1 cellular context compared by ENCODE assay signal in the genomic region with DNA sequence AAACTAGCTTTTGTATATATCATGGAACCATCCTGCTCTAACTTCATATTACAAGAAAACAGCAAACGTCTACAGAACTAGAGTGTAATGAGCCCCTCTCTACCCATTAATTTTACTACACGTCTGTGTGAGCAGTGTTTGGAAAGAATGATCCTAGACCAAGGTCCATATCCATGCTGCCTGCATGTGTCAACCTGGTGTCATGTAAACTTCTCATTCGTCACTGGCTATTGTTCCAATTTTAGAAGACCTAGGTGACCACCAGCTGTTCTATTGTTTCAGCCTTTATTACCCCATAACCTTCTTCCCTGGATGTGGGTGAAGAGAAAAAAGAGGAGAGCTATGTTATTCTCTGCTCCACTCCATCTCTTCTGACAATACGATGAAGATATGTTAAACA.
TF ChIP-seq lines count a peak whose summit lies in the region.

No MANE protein-coding gene starts in this region.

TF ChIP-seq in HepG2, 621 proteins besides CTCF, POLR2A, EP300 and RAD21 (continued from another document):
- TF ChIP-seq GPBP1L1 (CRISPR knock-in tag; IDR thresholded peaks at IDR 0.05) (no peak), MAFK (conservative IDR thresholded peaks at IDR 0.05 in 1 of 2, IDR thresholded peaks at IDR 0.05 in 1 of 2; ENCODE audit: low read length in 2 of 2) (no peak), ZNF644 (CRISPR knock-in tag; IDR thresholded peaks at IDR 0.05; ENCODE audit: low read depth) (0 out of 2 replicates have a peak, but pooled peaks have one; percentile 12), SOX13 (IDR thresholded peaks at IDR 0.05) (peak; percentile 86), SOX13 (CRISPR knock-in tag; conservative IDR thresholded peaks at IDR 0.05 in 1 of 2, IDR thresholded peaks at IDR 0.05 in 1 of 2) (peak in 1 of 2 experiments; percentile 95; a peak in 2 of 4 replicates), ZNF7 (CRISPR knock-in tag; IDR thresholded peaks at IDR 0.05) (no peak), NCOA1 (CRISPR knock-in tag; IDR thresholded peaks at IDR 0.05) (no peak), ZC3H13 (CRISPR knock-in tag; IDR thresholded peaks at IDR 0.05) (no peak), MLXIP (CRISPR knock-in tag; IDR thresholded peaks at IDR 0.05; ENCODE audit: borderline replicate concordance) (no peak), SATB2 (CRISPR knock-in tag; IDR thresholded peaks at IDR 0.05) (no peak), RARA (CRISPR knock-in tag; IDR thresholded peaks at IDR 0.05) (0 out of 2 replicates have a peak, but pooled peaks have one; percentile 31), MIER3 (CRISPR knock-in tag; IDR thresholded peaks at IDR 0.05; ENCODE audit: borderline replicate concordance) (no peak), SYNCRIP (IDR thresholded peaks at IDR 0.05; ENCODE audit: insufficient read depth, low read depth, low read length) (no peak), SP4 (CRISPR knock-in tag; IDR thresholded peaks at IDR 0.05) (no peak), NR2C2 (CRISPR knock-in tag; IDR thresholded peaks at IDR 0.05; ENCODE audit: borderline replicate concordance) (no peak), SOX6 (IDR thresholded peaks at IDR 0.05) (no peak), SOX6 (CRISPR knock-in tag; IDR thresholded peaks at IDR 0.05) (peak; percentile 90), ZNF414 (CRISPR knock-in tag; IDR thresholded peaks at IDR 0.05) (no peak), MIXL1 (CRISPR knock-in tag; IDR thresholded peaks at IDR 0.05) (peak; percentile 42; the same call in 1 of the 2 replicates), ZBTB7B (CRISPR knock-in tag; IDR thresholded peaks at IDR 0.05) (no peak), ZNF441 (CRISPR knock-in tag; IDR thresholded peaks at IDR 0.05; ENCODE audit: borderline replicate concordance) (no peak), ZNF468 (CRISPR knock-in tag; IDR thresholded peaks at IDR 0.05) (no peak)
- TF ChIP-seq, protein P1, sequence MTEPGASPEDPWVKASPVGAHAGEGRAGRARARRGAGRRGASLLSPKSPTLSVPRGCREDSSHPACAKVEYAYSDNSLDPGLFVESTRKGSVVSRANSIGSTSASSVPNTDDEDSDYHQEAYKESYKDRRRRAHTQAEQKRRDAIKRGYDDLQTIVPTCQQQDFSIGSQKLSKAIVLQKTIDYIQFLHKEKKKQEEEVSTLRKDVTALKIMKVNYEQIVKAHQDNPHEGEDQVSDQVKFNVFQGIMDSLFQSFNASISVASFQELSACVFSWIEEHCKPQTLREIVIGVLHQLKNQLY (CRISPR knock-in tag; IDR thresholded peaks at IDR 0.05) = peak; percentile 65; the same call in 1 of the 2 replicates
- TF ChIP-seq, protein P2, sequence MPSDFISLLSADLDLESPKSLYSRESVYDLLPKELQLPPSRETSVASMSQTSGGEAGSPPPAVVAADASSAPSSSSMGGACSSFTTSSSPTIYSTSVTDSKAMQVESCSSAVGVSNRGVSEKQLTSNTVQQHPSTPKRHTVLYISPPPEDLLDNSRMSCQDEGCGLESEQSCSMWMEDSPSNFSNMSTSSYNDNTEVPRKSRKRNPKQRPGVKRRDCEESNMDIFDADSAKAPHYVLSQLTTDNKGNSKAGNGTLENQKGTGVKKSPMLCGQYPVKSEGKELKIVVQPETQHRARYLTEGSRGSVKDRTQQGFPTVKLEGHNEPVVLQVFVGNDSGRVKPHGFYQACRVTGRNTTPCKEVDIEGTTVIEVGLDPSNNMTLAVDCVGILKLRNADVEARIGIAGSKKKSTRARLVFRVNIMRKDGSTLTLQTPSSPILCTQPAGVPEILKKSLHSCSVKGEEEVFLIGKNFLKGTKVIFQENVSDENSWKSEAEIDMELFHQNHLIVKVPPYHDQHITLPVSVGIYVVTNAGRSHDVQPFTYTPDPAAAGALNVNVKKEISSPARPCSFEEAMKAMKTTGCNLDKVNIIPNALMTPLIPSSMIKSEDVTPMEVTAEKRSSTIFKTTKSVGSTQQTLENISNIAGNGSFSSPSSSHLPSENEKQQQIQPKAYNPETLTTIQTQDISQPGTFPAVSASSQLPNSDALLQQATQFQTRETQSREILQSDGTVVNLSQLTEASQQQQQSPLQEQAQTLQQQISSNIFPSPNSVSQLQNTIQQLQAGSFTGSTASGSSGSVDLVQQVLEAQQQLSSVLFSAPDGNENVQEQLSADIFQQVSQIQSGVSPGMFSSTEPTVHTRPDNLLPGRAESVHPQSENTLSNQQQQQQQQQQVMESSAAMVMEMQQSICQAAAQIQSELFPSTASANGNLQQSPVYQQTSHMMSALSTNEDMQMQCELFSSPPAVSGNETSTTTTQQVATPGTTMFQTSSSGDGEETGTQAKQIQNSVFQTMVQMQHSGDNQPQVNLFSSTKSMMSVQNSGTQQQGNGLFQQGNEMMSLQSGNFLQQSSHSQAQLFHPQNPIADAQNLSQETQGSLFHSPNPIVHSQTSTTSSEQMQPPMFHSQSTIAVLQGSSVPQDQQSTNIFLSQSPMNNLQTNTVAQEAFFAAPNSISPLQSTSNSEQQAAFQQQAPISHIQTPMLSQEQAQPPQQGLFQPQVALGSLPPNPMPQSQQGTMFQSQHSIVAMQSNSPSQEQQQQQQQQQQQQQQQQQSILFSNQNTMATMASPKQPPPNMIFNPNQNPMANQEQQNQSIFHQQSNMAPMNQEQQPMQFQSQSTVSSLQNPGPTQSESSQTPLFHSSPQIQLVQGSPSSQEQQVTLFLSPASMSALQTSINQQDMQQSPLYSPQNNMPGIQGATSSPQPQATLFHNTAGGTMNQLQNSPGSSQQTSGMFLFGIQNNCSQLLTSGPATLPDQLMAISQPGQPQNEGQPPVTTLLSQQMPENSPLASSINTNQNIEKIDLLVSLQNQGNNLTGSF (CRISPR knock-in tag; IDR thresholded peaks at IDR 0.05) = no peak
- TF ChIP-seq, protein P3, sequence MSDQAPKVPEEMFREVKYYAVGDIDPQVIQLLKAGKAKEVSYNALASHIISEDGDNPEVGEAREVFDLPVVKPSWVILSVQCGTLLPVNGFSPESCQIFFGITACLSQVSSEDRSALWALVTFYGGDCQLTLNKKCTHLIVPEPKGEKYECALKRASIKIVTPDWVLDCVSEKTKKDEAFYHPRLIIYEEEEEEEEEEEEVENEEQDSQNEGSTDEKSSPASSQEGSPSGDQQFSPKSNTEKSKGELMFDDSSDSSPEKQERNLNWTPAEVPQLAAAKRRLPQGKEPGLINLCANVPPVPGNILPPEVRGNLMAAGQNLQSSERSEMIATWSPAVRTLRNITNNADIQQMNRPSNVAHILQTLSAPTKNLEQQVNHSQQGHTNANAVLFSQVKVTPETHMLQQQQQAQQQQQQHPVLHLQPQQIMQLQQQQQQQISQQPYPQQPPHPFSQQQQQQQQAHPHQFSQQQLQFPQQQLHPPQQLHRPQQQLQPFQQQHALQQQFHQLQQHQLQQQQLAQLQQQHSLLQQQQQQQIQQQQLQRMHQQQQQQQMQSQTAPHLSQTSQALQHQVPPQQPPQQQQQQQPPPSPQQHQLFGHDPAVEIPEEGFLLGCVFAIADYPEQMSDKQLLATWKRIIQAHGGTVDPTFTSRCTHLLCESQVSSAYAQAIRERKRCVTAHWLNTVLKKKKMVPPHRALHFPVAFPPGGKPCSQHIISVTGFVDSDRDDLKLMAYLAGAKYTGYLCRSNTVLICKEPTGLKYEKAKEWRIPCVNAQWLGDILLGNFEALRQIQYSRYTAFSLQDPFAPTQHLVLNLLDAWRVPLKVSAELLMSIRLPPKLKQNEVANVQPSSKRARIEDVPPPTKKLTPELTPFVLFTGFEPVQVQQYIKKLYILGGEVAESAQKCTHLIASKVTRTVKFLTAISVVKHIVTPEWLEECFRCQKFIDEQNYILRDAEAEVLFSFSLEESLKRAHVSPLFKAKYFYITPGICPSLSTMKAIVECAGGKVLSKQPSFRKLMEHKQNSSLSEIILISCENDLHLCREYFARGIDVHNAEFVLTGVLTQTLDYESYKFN (CRISPR knock-in tag; conservative IDR thresholded peaks at IDR 0.05) = peak; percentile 56
